ENCODE assay signal across 9 cellular contexts in genomic region chr20:17530716-17531536, GRCh38. TPM values are rescaled to one million over a fixed set of nuclear protein-coding genes. Genes with fewer than 3 reads are reported as not detected.
DNase-seq lines count a peak whose midpoint lies in the region; ATAC-seq, FAIRE-seq and TF ChIP-seq lines count a peak whose summit lies in the region.
"Had no signal": no experiment of that assay in that cellular context is flagged by ENCODE, and none has a peak within 500 bp of the region (broad histone marks: within the 10 kb centered on the region; RNA-seq: fewer than 3 reads in every experiment).

TSS of gene BFSP1 (minus strand) at chr20:17531379. CDS start at chr20:17531329, 50 bp downstream.

- H3K4me1 ChIP-seq in kidney (ENCODE audit: control insufficient read depth in 1 of 2, insufficient read depth in 1 of 2, low read depth in 1 of 2, low read length in 2 of 2): peaks cover 0 to 2% of the 10 kb centered on the region in 2 donors

- no peak for FAIRE-seq in kidney (lab: Jason Lieb, UNC)
- FAIRE-seq: G401.6 had no signal

- peak within 1 kb of the TSS; percentile 29 to 60 for H3K9ac ChIP-seq in kidney (ENCODE audit: low read length in 2 of 2)

- peak within 1 kb of the TSS; percentile 52 to 64 for H3K4me3 ChIP-seq in kidney (ENCODE audit: low read length in 2 of 2)

- peak within 1 kb of the TSS; percentile 42 for H3K27ac ChIP-seq in caudate nucleus (ENCODE audit: low read depth, low read length)
- peak within 1 kb of the TSS in 1 of 2 donors; percentile 14 for H3K27ac ChIP-seq in kidney (ENCODE audit: low read depth in 2 of 2, low read length in 2 of 2)

- intact Hi-C loops in kidney (cut with DNase I): no loop called here

- no peak for TF ChIP-seq CTCF in kidney (IDR thresholded peaks at IDR 0.05; ENCODE audit: borderline replicate concordance, extremely low read depth, insufficient read depth)

- peak; percentile 14 to 39 for DNase-seq in NOMO-1 (lab: John Stamatoyannopoulos, UW; ENCODE audit: unreplicated experiment in 2 of 2)
- no peak for DNase-seq in NOMO-1 treated with dmso at 0.1 percent for 144 hours (lab: John Stamatoyannopoulos, UW; ENCODE audit: unreplicated experiment)
- peak; percentile 64 for DNase-seq in NCI-H1105 (lab: John Stamatoyannopoulos, UW)
- DNase-seq in UCSD-AML1 (lab: John Stamatoyannopoulos, UW; ENCODE audit: unreplicated experiment): peak; percentile 52
- peak in 48 of 61 donors; percentile 18 to 81 (median 50) for DNase-seq in caudate nucleus (lab: John Stamatoyannopoulos, UW)
- DNase-seq in kidney: peak; percentile 82
- DNase-seq in stimulated activated CD4-positive, alpha-beta T cell treated with anti-CD3 and anti-CD28 coated beads, Interleukin-12 subunit alpha, Interleukin-12 subunit beta, amount 100 ng/mL, for 4 hours: peak; percentile 44

- no peaks in the 10 kb centered on the region for H3K36me3 ChIP-seq in kidney (ENCODE audit: control insufficient read depth in 1 of 2, insufficient read depth in 2 of 2, low read length in 2 of 2)

- no peaks in the 10 kb centered on the region for H3K9me3 ChIP-seq in kidney (ENCODE audit: control insufficient read depth in 1 of 2, low read length in 2 of 2)

- ATAC-seq in GM21786 (IDR thresholded peaks at IDR 0.05; ENCODE audit: unreplicated experiment): no peak

RNA-seq across cellular contexts. Expression of gene BFSP1, which starts in this region (rescaled TPM):
- total RNA-seq in kidney: 1.3 TPM
- 2.1 TPM for polyA plus RNA-seq in kidney (ENCODE audit: insufficient read depth, low read depth, low replicate concordance)
